Comparison of ENCODE assay signal across 1 cellular context in the genomic region with DNA sequence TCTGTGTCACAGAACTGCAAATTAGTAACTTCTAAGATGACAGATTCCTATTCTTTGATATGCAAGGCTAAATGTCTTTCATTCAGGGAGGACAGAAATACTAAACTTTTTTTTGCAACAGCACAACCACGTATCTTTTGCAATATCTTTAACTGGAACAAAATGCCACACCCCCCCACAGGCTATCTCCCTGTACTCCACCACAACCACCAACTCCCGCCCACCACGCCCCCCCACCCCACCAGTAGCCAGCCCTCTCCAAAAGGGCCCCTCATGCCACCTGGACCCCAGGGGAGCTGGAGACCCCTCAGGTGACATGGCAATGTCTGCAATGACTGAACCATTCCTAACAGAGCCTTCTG.
TF ChIP-seq lines count a peak whose summit lies in the region.

No MANE protein-coding gene starts in this region.

TF ChIP-seq in GM23338, 12 proteins besides CTCF, POLR2A, EP300 and RAD21 (continued from another document):
- TF ChIP-seq, protein P1, sequence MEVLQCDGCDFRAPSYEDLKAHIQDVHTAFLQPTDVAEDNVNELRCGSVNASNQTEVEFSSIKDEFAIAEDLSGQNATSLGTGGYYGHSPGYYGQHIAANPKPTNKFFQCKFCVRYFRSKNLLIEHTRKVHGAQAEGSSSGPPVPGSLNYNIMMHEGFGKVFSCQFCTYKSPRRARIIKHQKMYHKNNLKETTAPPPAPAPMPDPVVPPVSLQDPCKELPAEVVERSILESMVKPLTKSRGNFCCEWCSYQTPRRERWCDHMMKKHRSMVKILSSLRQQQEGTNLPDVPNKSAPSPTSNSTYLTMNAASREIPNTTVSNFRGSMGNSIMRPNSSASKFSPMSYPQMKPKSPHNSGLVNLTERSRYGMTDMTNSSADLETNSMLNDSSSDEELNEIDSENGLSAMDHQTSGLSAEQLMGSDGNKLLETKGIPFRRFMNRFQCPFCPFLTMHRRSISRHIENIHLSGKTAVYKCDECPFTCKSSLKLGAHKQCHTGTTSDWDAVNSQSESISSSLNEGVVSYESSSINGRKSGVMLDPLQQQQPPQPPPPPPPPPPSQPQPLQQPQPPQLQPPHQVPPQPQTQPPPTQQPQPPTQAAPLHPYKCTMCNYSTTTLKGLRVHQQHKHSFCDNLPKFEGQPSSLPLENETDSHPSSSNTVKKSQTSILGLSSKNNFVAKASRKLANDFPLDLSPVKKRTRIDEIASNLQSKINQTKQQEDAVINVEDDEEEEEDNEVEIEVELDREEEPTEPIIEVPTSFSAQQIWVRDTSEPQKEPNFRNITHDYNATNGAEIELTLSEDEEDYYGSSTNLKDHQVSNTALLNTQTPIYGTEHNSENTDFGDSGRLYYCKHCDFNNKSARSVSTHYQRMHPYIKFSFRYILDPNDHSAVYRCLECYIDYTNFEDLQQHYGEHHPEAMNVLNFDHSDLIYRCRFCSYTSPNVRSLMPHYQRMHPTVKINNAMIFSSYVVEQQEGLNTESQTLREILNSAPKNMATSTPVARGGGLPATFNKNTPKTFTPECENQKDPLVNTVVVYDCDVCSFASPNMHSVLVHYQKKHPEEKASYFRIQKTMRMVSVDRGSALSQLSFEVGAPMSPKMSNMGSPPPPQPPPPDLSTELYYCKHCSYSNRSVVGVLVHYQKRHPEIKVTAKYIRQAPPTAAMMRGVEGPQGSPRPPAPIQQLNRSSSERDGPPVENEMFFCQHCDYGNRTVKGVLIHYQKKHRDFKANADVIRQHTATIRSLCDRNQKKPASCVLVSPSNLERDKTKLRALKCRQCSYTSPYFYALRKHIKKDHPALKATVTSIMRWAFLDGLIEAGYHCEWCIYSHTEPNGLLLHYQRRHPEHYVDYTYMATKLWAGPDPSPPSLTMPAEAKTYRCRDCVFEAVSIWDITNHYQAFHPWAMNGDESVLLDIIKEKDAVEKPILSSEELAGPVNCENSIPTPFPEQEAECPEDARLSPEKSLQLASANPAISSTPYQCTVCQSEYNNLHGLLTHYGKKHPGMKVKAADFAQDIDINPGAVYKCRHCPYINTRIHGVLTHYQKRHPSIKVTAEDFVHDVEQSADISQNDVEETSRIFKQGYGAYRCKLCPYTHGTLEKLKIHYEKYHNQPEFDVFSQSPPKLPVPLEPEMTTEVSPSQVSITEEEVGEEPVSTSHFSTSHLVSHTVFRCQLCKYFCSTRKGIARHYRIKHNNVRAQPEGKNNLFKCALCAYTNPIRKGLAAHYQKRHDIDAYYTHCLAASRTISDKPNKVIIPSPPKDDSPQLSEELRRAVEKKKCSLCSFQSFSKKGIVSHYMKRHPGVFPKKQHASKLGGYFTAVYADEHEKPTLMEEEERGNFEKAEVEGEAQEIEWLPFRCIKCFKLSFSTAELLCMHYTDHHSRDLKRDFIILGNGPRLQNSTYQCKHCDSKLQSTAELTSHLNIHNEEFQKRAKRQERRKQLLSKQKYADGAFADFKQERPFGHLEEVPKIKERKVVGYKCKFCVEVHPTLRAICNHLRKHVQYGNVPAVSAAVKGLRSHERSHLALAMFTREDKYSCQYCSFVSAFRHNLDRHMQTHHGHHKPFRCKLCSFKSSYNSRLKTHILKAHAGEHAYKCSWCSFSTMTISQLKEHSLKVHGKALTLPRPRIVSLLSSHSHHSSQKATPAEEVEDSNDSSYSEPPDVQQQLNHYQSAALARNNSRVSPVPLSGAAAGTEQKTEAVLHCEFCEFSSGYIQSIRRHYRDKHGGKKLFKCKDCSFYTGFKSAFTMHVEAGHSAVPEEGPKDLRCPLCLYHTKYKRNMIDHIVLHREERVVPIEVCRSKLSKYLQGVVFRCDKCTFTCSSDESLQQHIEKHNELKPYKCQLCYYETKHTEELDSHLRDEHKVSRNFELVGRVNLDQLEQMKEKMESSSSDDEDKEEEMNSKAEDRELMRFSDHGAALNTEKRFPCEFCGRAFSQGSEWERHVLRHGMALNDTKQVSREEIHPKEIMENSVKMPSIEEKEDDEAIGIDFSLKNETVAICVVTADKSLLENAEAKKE (CRISPR knock-in tag; IDR thresholded peaks at IDR 0.05), result no peak
- TF ChIP-seq CREB1 (CRISPR knock-in tag; IDR thresholded peaks at IDR 0.05; ENCODE audit: low read depth), result no peak
